ENCODE assay signal across 19 cellular contexts in genomic region chr10:25338271-25338670, GRCh38.
"Had no signal": no experiment of that assay in that cellular context is flagged by ENCODE, and none has a peak within 500 bp of the region (broad histone marks: within the 10 kb centered on the region; RNA-seq: fewer than 3 reads in every experiment).

No MANE protein-coding gene starts in this region.

- FAIRE-seq: endothelial cell of umbilical vein had no signal

- DNase-seq: colonic mucosa; effector CD8-positive, alpha-beta T cell; endodermal cell; esophagus squamous epithelium; foreskin melanocyte; hypothalamus; immature natural killer cell; islet precursor cell; left ventricle myocardium superior; lower lobe of right lung; natural killer cell; occipital lobe; right lobe of liver; stimulated activated CD4-positive, alpha-beta T cell treated with anti-CD3 and anti-CD28 coated beads, Interleukin-4, amount 100 ng/mL, for 4 hours; stimulated activated naive CD8-positive, alpha-beta T cell treated with anti-CD3 and anti-CD28 coated beads, Interleukin-15, Interleukin-2, amounts not matched to agents 100 U/mL and 50 U/mL, for 24 hours; substantia nigra; testis; tibial artery had no signal
